18 cellular contexts compared by ENCODE assay signal in the genomic region with DNA sequence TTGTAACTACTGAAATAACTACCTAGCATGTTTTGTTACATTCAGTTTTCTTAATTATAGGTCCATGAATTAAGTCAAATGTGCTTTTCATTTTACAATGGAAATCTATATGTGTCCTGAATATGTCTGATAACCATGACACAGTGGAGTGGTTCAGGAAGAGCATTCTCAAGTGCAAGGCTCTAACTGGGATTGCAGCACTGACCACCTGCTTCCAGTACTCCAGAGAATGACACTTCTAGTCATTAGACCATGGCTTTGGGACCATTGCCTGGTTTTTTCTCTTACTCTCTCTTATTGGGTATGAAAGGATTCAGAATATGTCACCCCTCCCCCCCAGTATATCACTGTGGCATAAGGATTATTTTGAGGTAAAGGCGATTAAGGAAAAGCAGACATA.
"Had no signal": no experiment of that assay in that cellular context is flagged by ENCODE, and none has a peak within 500 bp of the region (broad histone marks: within the 10 kb centered on the region; RNA-seq: fewer than 3 reads in every experiment).

No MANE protein-coding gene starts in this region.

- H3K4me3 Mint-ChIP-seq: activated B cell treated with CpG ODN at 0.5 μM for 24 hours; activated CD8-positive, alpha-beta T cell treated with anti-CD3 and anti-CD28 coated beads for 36 hours; activated naive CD4-positive, alpha-beta T cell treated with anti-CD3 and anti-CD28 coated beads for 36 hours; activated T-cell treated with anti-CD3 and anti-CD28 coated beads, Interleukin-2, amount 50 U/mL, for 4 hours; effector memory CD8-positive, alpha-beta T cell; naive thymus-derived CD4-positive, alpha-beta T cell; neural progenitor cell; stimulated activated naive CD8-positive, alpha-beta T cell treated with anti-CD3 and anti-CD28 coated beads, Interleukin-15, Interleukin-2, amounts not matched to agents 100 ng/mL and 50 ng/mL, for 24 hours had no signal

- DNase-seq: activated B cell treated with CpG ODN at 0.5 μM for 24 hours; activated CD4-positive, alpha-beta T cell treated with anti-CD3 and anti-CD28 coated beads for 48 hours; activated CD8-positive, alpha-beta T cell treated with anti-CD3 and anti-CD28 coated beads for 36 hours; activated naive CD4-positive, alpha-beta T cell treated with anti-CD3 and anti-CD28 coated beads for 36 hours; activated T-cell treated with anti-CD3 and anti-CD28 coated beads, Interleukin-2, amount 50 U/mL, for 4 hours; caudate nucleus; effector memory CD8-positive, alpha-beta T cell; left ventricle myocardium superior; mucosa of descending colon; naive thymus-derived CD4-positive, alpha-beta T cell; psoas muscle; right cardiac atrium; transverse colon; uterus had no signal

- H2AFZ ChIP-seq: neural progenitor cell had no signal

- H3K9ac ChIP-seq: neural progenitor cell had no signal

- H3K36me3 ChIP-seq: neural progenitor cell, transverse colon, uterus had no signal

- H3K4me3 ChIP-seq: mucosa of descending colon, neural progenitor cell, psoas muscle, skin epidermis, transverse colon, uterus had no signal

- H3K36me3 Mint-ChIP-seq: brain, neural progenitor cell had no signal

- H3K9me3 Mint-ChIP-seq: activated B cell treated with CpG ODN at 0.5 μM for 24 hours; activated CD8-positive, alpha-beta T cell treated with anti-CD3 and anti-CD28 coated beads for 36 hours; activated naive CD4-positive, alpha-beta T cell treated with anti-CD3 and anti-CD28 coated beads for 36 hours; activated T-cell treated with anti-CD3 and anti-CD28 coated beads, Interleukin-2, amount 50 U/mL, for 4 hours; brain; effector memory CD8-positive, alpha-beta T cell; naive thymus-derived CD4-positive, alpha-beta T cell; neural progenitor cell; stimulated activated naive CD8-positive, alpha-beta T cell treated with anti-CD3 and anti-CD28 coated beads, Interleukin-15, Interleukin-2, amounts not matched to agents 100 ng/mL and 50 ng/mL, for 24 hours had no signal

- H3K4me1 ChIP-seq: uterus had no signal

- H3K27ac ChIP-seq: neural progenitor cell, psoas muscle, skin epidermis, transverse colon, uterus had no signal

- H3K27me3 Mint-ChIP-seq: activated B cell treated with CpG ODN at 0.5 μM for 24 hours; activated CD8-positive, alpha-beta T cell treated with anti-CD3 and anti-CD28 coated beads for 36 hours; brain; effector memory CD8-positive, alpha-beta T cell; naive thymus-derived CD4-positive, alpha-beta T cell; stimulated activated naive CD8-positive, alpha-beta T cell treated with anti-CD3 and anti-CD28 coated beads, Interleukin-15, Interleukin-2, amounts not matched to agents 100 ng/mL and 50 ng/mL, for 24 hours had no signal

- H3K4me2 ChIP-seq: neural progenitor cell had no signal

- H3K27ac Mint-ChIP-seq: activated B cell treated with CpG ODN at 0.5 μM for 24 hours; activated CD8-positive, alpha-beta T cell treated with anti-CD3 and anti-CD28 coated beads for 36 hours; activated naive CD4-positive, alpha-beta T cell treated with anti-CD3 and anti-CD28 coated beads for 36 hours; brain; neural progenitor cell; stimulated activated naive CD8-positive, alpha-beta T cell treated with anti-CD3 and anti-CD28 coated beads, Interleukin-15, Interleukin-2, amounts not matched to agents 100 ng/mL and 50 ng/mL, for 24 hours had no signal

- H3K27me3 ChIP-seq: neural progenitor cell, transverse colon, uterus had no signal

- H3K9me3 ChIP-seq: mucosa of descending colon, psoas muscle, transverse colon, uterus had no signal

- ATAC-seq: activated CD8-positive, alpha-beta T cell treated with anti-CD3 and anti-CD28 coated beads for 36 hours; activated T-cell treated with anti-CD3 and anti-CD28 coated beads, Interleukin-2, amount 50 U/mL, for 4 hours; effector memory CD8-positive, alpha-beta T cell; left ventricle myocardium superior; mucosa of descending colon; naive thymus-derived CD4-positive, alpha-beta T cell; psoas muscle; right cardiac atrium had no signal
